ENCODE assay signal across 25 cellular contexts in the genomic region with DNA sequence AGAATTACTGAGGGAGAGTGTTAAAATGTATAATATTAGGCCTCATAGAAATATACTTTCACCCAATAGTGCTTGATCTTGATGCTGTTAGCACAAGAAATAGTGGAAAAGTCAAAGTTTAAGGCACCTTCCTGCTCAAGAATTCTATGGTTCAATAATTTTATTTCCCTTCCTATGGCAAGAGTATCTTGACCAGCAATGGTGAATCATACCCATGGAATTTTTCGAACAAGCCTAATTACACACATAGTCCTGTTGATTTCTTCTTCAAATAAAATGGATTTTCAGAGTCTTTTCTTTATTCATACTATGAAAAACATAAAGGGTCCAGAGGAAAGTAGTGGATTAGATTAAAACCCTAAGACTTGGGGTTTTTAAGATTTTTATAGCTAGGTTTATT.
DNase-seq lines count a peak whose midpoint lies in the region; FAIRE-seq and TF ChIP-seq lines count a peak whose summit lies in the region.
"Had no signal": no experiment of that assay in that cellular context is flagged by ENCODE, and none has a peak within 500 bp of the region (broad histone marks: within the 10 kb centered on the region; RNA-seq: fewer than 3 reads in every experiment).

No MANE protein-coding gene starts in this region.

- no peaks in the 10 kb centered on the region for H3K36me3 ChIP-seq in astrocyte (ENCODE audit: insufficient read depth, low read length)
- H3K36me3 ChIP-seq: colonic mucosa, esophagus muscularis mucosa, lower lobe of right lung had no signal

- no peak overlapping the region for H3K4me2 ChIP-seq in astrocyte (ENCODE audit: low read length)
- H3K4me2 ChIP-seq: smooth muscle cell had no signal

- H3K4me3 Mint-ChIP-seq in HFFc6 (no peak overlapping the region), astrocyte (ENCODE audit: unreplicated experiment) (no peak overlapping the region)
- H3K4me3 Mint-ChIP-seq: activated CD4-positive, alpha-beta T cell treated with anti-CD3 and anti-CD28 coated beads, Interleukin-2, amount 10 ng/mL, durations not matched to agents 24 days and 14 days; activated T-cell treated with anti-CD3 and anti-CD28 coated beads, Interleukin-2, amount 50 U/mL, for 24 hours; natural killer cell had no signal

- H3K27me3 Mint-ChIP-seq in HFFc6 (ENCODE audit: insufficient read depth) (no peaks in the 10 kb centered on the region; the same call in 1 of the 2 replicates), astrocyte (ENCODE audit: low read depth, unreplicated experiment) (peaks cover 8% of the 10 kb centered on the region)
- H3K27me3 Mint-ChIP-seq: activated CD4-positive, alpha-beta T cell treated with anti-CD3 and anti-CD28 coated beads, Interleukin-2, amount 10 ng/mL, durations not matched to agents 24 days and 14 days; activated T-cell treated with anti-CD3 and anti-CD28 coated beads, Interleukin-2, amount 50 U/mL, for 24 hours had no signal

- H4K20me1 ChIP-seq in astrocyte (ENCODE audit: insufficient read depth, low read length): no peaks in the 10 kb centered on the region

- H3K36me3 Mint-ChIP-seq in HFFc6 (ENCODE audit: low read depth): no peaks in the 10 kb centered on the region
- H3K36me3 Mint-ChIP-seq in astrocyte (ENCODE audit: low read depth, unreplicated experiment): no peaks in the 10 kb centered on the region
- H3K36me3 Mint-ChIP-seq: natural killer cell had no signal

- no peak overlapping the region for H2AFZ ChIP-seq in astrocyte (ENCODE audit: low read depth, low read length)

- no peak overlapping the region for H3K27ac ChIP-seq in astrocyte (ENCODE audit: low read depth, low read length)
- H3K27ac ChIP-seq: colonic mucosa, esophagus muscularis mucosa, lower lobe of right lung had no signal

- no peaks in the 10 kb centered on the region for H3K4me1 ChIP-seq in astrocyte (ENCODE audit: insufficient read depth, low read length)
- H3K4me1 ChIP-seq: colonic mucosa, esophagus muscularis mucosa, lower lobe of right lung had no signal

- no peak overlapping the region for H3K9ac ChIP-seq in astrocyte (ENCODE audit: low read length)

- H3K9me3 Mint-ChIP-seq in HFFc6: no peaks in the 10 kb centered on the region
- peaks cover 7% of the 10 kb centered on the region for H3K9me3 Mint-ChIP-seq in astrocyte (ENCODE audit: unreplicated experiment)

- no peak overlapping the region for H3K27ac Mint-ChIP-seq in HFFc6
- no peak overlapping the region for H3K27ac Mint-ChIP-seq in astrocyte (ENCODE audit: unreplicated experiment)
- H3K27ac Mint-ChIP-seq: activated CD4-positive, alpha-beta T cell treated with anti-CD3 and anti-CD28 coated beads, Interleukin-2, amount 10 ng/mL, durations not matched to agents 24 days and 14 days; activated T-cell treated with anti-CD3 and anti-CD28 coated beads, Interleukin-2, amount 50 U/mL, for 24 hours; natural killer cell had no signal

- peaks cover under 1% of the 10 kb centered on the region for H3K27me3 ChIP-seq in astrocyte (ENCODE audit: insufficient read depth, low read length)
- H3K27me3 ChIP-seq: colonic mucosa, esophagus muscularis mucosa had no signal

- peaks cover 4% of the 10 kb centered on the region for H3K9me3 ChIP-seq in astrocyte (ENCODE audit: insufficient read depth, low read depth, low read length)
- H3K9me3 ChIP-seq: lower lobe of right lung had no signal

- DNase-seq in HFFc6 (peak; percentile 8), astrocyte (ENCODE audit: low read depth) (peak; percentile 37), fibroblast of mammary gland (ENCODE audit: low read depth) (peak; percentile 8), stromal cell of bone marrow (ENCODE audit: low read depth) (peak; percentile 1), NCI-H2107 (lab: John Stamatoyannopoulos, UW) (no peak), RPMI8226 (no peak), nucleus accumbens (lab: John Stamatoyannopoulos, UW) (no peak)
- DNase-seq: activated CD4-positive, alpha-beta T cell treated with anti-CD3 and anti-CD28 coated beads, Interleukin-2, amount 10 ng/mL, durations not matched to agents 24 days and 14 days; activated T-cell treated with anti-CD3 and anti-CD28 coated beads, Interleukin-2, amount 50 U/mL, for 24 hours; C1 segment of cervical spinal cord; Calu3; colonic mucosa; DND-41; effector memory CD4-positive, alpha-beta T cell; kidney; lower lobe of right lung; natural killer cell; retina; SHP77; SW 1271; T1000; trophoblast cell had no signal

- no peaks in the 10 kb centered on the region for H3K79me2 ChIP-seq in astrocyte (ENCODE audit: insufficient read depth, low read length)

- TF ChIP-seq CTCF in HFFc6 (IDR thresholded peaks at IDR 0.05): no peak
- TF ChIP-seq CTCF in astrocyte (IDR thresholded peaks at IDR 0.05; ENCODE audit: insufficient read depth, low read depth, low read length): no peak
- TF ChIP-seq CTCF in fibroblast of mammary gland (conservative IDR thresholded peaks at IDR 0.05; ENCODE audit: control insufficient read depth, insufficient read depth, low read depth, low read length): no peak

- H3K4me1 Mint-ChIP-seq in HFFc6 (ENCODE audit: low read depth) (peaks cover 6% of the 10 kb centered on the region), astrocyte (ENCODE audit: low read depth, unreplicated experiment) (peaks cover 1% of the 10 kb centered on the region)
- H3K4me1 Mint-ChIP-seq: activated CD4-positive, alpha-beta T cell treated with anti-CD3 and anti-CD28 coated beads, Interleukin-2, amount 10 ng/mL, durations not matched to agents 24 days and 14 days; natural killer cell had no signal

- H3K4me3 ChIP-seq in astrocyte (ENCODE audit: insufficient read depth, low read depth, low read length) (no peak overlapping the region), fibroblast of mammary gland (ENCODE audit: control insufficient read depth, low read depth, low read length) (no peak overlapping the region)
- H3K4me3 ChIP-seq: colonic mucosa, esophagus muscularis mucosa, lower lobe of right lung, smooth muscle cell had no signal

- FAIRE-seq in astrocyte (lab: Jason Lieb, UNC): no peak
- FAIRE-seq: GM12891, kidney had no signal

Comparison
In these comparisons a context has a peak if more than half of its experiments do, and no peak if none do; other contexts are left out.
1. DNase-seq: peak in HFFc6 (single experiment), astrocyte (single experiment), fibroblast of mammary gland (single experiment) and stromal cell of bone marrow (single experiment); none in NCI-H2107 (single experiment), RPMI8226 (single experiment) and nucleus accumbens (0 of 56).